In genomic region chr2:170503971-170504819, GRCh38 we compare ENCODE assay signal across 23 cellular contexts.
A peak's percentile ranks its signal among the peaks of the same experiment; 100 is the strongest.
DNase-seq lines count a peak whose midpoint lies in the region; ATAC-seq, FAIRE-seq and TF ChIP-seq lines count a peak whose summit lies in the region.
"Had no signal": no experiment of that assay in that cellular context is flagged by ENCODE, and none has a peak within 500 bp of the region (broad histone marks: within the 10 kb centered on the region; RNA-seq: fewer than 3 reads in every experiment).

No MANE protein-coding gene starts in this region.

- intact Hi-C loops in endothelial cell of umbilical vein (cut with micrococcal nuclease) = loop anchor here (1.0 kb wide), 4 partner anchors 21 to 211 kb away; partner anchors contain the start of gene SP5

- DNase-seq in WTC11 (ENCODE audit: low spot score) = no peak
- DNase-seq in endothelial cell of umbilical vein (ENCODE audit: low read depth, low spot score) = peak; percentile 66
- DNase-seq in mesothelial cell of epicardium (ENCODE audit: low spot score in 2 of 2, unreplicated experiment in 2 of 2) = no peak
- no peak for DNase-seq in NCI-H2029 (lab: John Stamatoyannopoulos, UW)
- no peak for DNase-seq in activated naive CD4-positive, alpha-beta T cell treated with anti-CD3 and anti-CD28 coated beads, Interleukin-2, amount 10 ng/mL, durations not matched to agents 7 days and 5 days
- no peak for DNase-seq in natural killer cell treated with Interleukin-12 subunit alpha and Interleukin-12 subunit beta and Interleukin-15 and Interleukin-18, amount 100 ng/mL, for 72 hours (ENCODE audit: low spot score)
- DNase-seq: activated CD4-positive, CD25-positive, alpha-beta regulatory T cell treated with anti-CD3 and anti-CD28 coated beads, Interleukin-2, amount 50 U/mL, for 72 hours; activated CD8-positive, alpha-beta T cell treated with anti-CD3 and anti-CD28 coated beads, Interleukin-2, amount 10 ng/mL, durations not matched to agents 7 days and 5 days; adrenal gland; foreskin keratinocyte; Kasumi-1; NCI-H1694 treated with DMSO at 0.1 percent for 48 hours; NCI-H226; NCI-H774; Right ventricle myocardium superior; small intestine; SW 1271; uterus had no signal

- H3K4me3 Mint-ChIP-seq in WTC11 (peak overlapping the region; percentile 42), mesothelial cell of epicardium (no peak overlapping the region)
- H3K4me3 Mint-ChIP-seq in activated naive CD4-positive, alpha-beta T cell treated with anti-CD3 and anti-CD28 coated beads, Interleukin-2, amount 10 ng/mL, durations not matched to agents 7 days and 5 days = no peak overlapping the region
- no peak overlapping the region for H3K4me3 Mint-ChIP-seq in natural killer cell treated with Interleukin-12 subunit alpha and Interleukin-12 subunit beta and Interleukin-15 and Interleukin-18, amount 100 ng/mL, for 72 hours
- H3K4me3 Mint-ChIP-seq: activated CD8-positive, alpha-beta T cell treated with anti-CD3 and anti-CD28 coated beads, Interleukin-2, amount 10 ng/mL, durations not matched to agents 7 days and 5 days; stimulated activated memory B cell treated with anti-CD40 and anti-IgM and Interleukin-4, amounts not matched to agents 10 μg/mL and 1 μg/mL and 100 μg/mL, for 72 hours had no signal

- BruUV-seq in endothelial cell of umbilical vein (replicated peaks; lab: Mats Ljungman, UMichigan) = no TSS peak

- H3K27ac Mint-ChIP-seq in WTC11 (peak overlapping the region; percentile 81), mesothelial cell of epicardium (peak overlapping the region; percentile 55)
- H3K27ac Mint-ChIP-seq in activated naive CD4-positive, alpha-beta T cell treated with anti-CD3 and anti-CD28 coated beads, Interleukin-2, amount 10 ng/mL, durations not matched to agents 7 days and 5 days = no peak overlapping the region
- no peak overlapping the region for H3K27ac Mint-ChIP-seq in natural killer cell treated with Interleukin-12 subunit alpha and Interleukin-12 subunit beta and Interleukin-15 and Interleukin-18, amount 100 ng/mL, for 72 hours
- H3K27ac Mint-ChIP-seq: activated CD8-positive, alpha-beta T cell treated with anti-CD3 and anti-CD28 coated beads, Interleukin-2, amount 10 ng/mL, durations not matched to agents 7 days and 5 days; stimulated activated memory B cell treated with anti-CD40 and anti-IgM and Interleukin-4, amounts not matched to agents 10 μg/mL and 1 μg/mL and 100 μg/mL, for 72 hours had no signal

- H3K27ac ChIP-seq in endothelial cell of umbilical vein (ENCODE audit: insufficient read depth, low read depth, low read length) = peak overlapping the region; percentile 100
- H3K27ac ChIP-seq: adrenal gland, C4-2B, foreskin keratinocyte had no signal

- CTCF ChIA-PET in WTC11 (lab: Charles Lee) = no interaction called here
- CTCF ChIA-PET in endothelial cell of umbilical vein (lab: Charles Lee) = no interaction called here
- CTCF ChIA-PET in activated naive CD4-positive, alpha-beta T cell treated with anti-CD3 and anti-CD28 coated beads, Interleukin-2, amount 10 ng/mL, durations not matched to agents 7 days and 5 days (lab: Charles Lee) = no interaction called here

- H3K9me3 ChIP-seq in ES-I3 (ENCODE audit: control insufficient read depth, insufficient read depth, low read length) (no peaks in the 10 kb centered on the region), endothelial cell of umbilical vein (replicated peaks; ENCODE audit: control insufficient read depth, insufficient read depth, low read length) (no peaks in the 10 kb centered on the region)
- H3K9me3 ChIP-seq: adrenal gland, uterus had no signal

- no peaks in the 10 kb centered on the region for H3K36me3 ChIP-seq in ES-I3 (ENCODE audit: insufficient read depth, low read length)
- H3K36me3 ChIP-seq in endothelial cell of umbilical vein (ENCODE audit: control insufficient read depth in 2 of 2, extremely low read depth in 1 of 2, insufficient read depth in 2 of 2, low read length in 2 of 2) = no peaks in the 10 kb centered on the region
- H3K36me3 ChIP-seq: adrenal gland, uterus had no signal

- TF ChIP-seq CTCF in WTC11 (IDR thresholded peaks at IDR 0.05) (no peak), endothelial cell of umbilical vein (IDR thresholded peaks at IDR 0.05; ENCODE audit: extremely low read depth in 1 of 2, insufficient read depth in 1 of 2, low read depth in 1 of 2, low read length in 2 of 2) (no peak), mesothelial cell of epicardium (IDR thresholded peaks at IDR 0.05; ENCODE audit: unreplicated experiment) (no peak)

- FAIRE-seq in endothelial cell of umbilical vein (lab: Jason Lieb, UNC) = peak; percentile 84
- FAIRE-seq: GM19239, small intestine had no signal

- H3K9ac ChIP-seq in ES-I3 (ENCODE audit: low read depth, low read length) = peak overlapping the region; percentile 32; the same call in 1 of the 2 replicates
- H3K9ac ChIP-seq in endothelial cell of umbilical vein (replicated peaks; ENCODE audit: extremely low read depth, insufficient read depth, low read length) = peak overlapping the region; percentile 85

- no peaks in the 10 kb centered on the region for H3K27me3 ChIP-seq in endothelial cell of umbilical vein (ENCODE audit: control insufficient read depth in 2 of 2, insufficient read depth in 2 of 2, low read length in 2 of 2)
- H3K27me3 ChIP-seq: foreskin keratinocyte, uterus had no signal

- no peaks in the 10 kb centered on the region for H4K20me1 ChIP-seq in endothelial cell of umbilical vein (replicated peaks; ENCODE audit: control insufficient read depth, extremely low read depth, insufficient read depth, low read length)

- POLR2A ChIA-PET in WTC11 (lab: Charles Lee) (no interaction called here), endothelial cell of umbilical vein (lab: Charles Lee) (no interaction called here)

- no peaks in the 10 kb centered on the region for H3K9me3 Mint-ChIP-seq in WTC11
- no peaks in the 10 kb centered on the region for H3K9me3 Mint-ChIP-seq in mesothelial cell of epicardium
- no peaks in the 10 kb centered on the region for H3K9me3 Mint-ChIP-seq in activated naive CD4-positive, alpha-beta T cell treated with anti-CD3 and anti-CD28 coated beads, Interleukin-2, amount 10 ng/mL, durations not matched to agents 7 days and 5 days
- H3K9me3 Mint-ChIP-seq in natural killer cell treated with Interleukin-12 subunit alpha and Interleukin-12 subunit beta and Interleukin-15 and Interleukin-18, amount 100 ng/mL, for 72 hours = no peaks in the 10 kb centered on the region
- H3K9me3 Mint-ChIP-seq: stimulated activated memory B cell treated with anti-CD40 and anti-IgM and Interleukin-4, amounts not matched to agents 10 μg/mL and 1 μg/mL and 100 μg/mL, for 72 hours had no signal

- peak overlapping the region; percentile 81 for H2AFZ ChIP-seq in endothelial cell of umbilical vein (ENCODE audit: low read depth, low read length)

- dilution Hi-C loops in endothelial cell of umbilical vein (cut with MboI; ENCODE audit: extremely low pct_ligation_motif_present, low sequenced_read_pairs) = no loop called here

- no peak for TF ChIP-seq POLR2A in endothelial cell of umbilical vein (IDR thresholded peaks at IDR 0.05; ENCODE audit: low read depth, low read length)

- ATAC-seq in WTC11 (0 out of 2 replicates have a peak, but pooled peaks have one; percentile 14), GM19455 (IDR thresholded peaks at IDR 0.05; ENCODE audit: unreplicated experiment) (no peak)
- ATAC-seq in natural killer cell treated with Interleukin-12 subunit alpha and Interleukin-12 subunit beta and Interleukin-15 and Interleukin-18, amount 100 ng/mL, for 72 hours = no peak
- ATAC-seq: activated CD8-positive, alpha-beta T cell treated with anti-CD3 and anti-CD28 coated beads, Interleukin-2, amount 10 ng/mL, durations not matched to agents 7 days and 5 days; foreskin keratinocyte; stimulated activated memory B cell treated with anti-CD40 and anti-IgM and Interleukin-4, amounts not matched to agents 10 μg/mL and 1 μg/mL and 100 μg/mL, for 72 hours had no signal

- H3K4me1 ChIP-seq in ES-I3 (ENCODE audit: insufficient read depth, low read length) (peaks cover 57% of the 10 kb centered on the region), endothelial cell of umbilical vein (ENCODE audit: control insufficient read depth, extremely low read depth, insufficient read depth, low read length) (peaks cover 34% of the 10 kb centered on the region)
- H3K4me1 ChIP-seq: foreskin keratinocyte had no signal

- H3K36me3 Mint-ChIP-seq in WTC11 = no peaks in the 10 kb centered on the region
- no peaks in the 10 kb centered on the region for H3K36me3 Mint-ChIP-seq in mesothelial cell of epicardium
- no peaks in the 10 kb centered on the region for H3K36me3 Mint-ChIP-seq in activated naive CD4-positive, alpha-beta T cell treated with anti-CD3 and anti-CD28 coated beads, Interleukin-2, amount 10 ng/mL, durations not matched to agents 7 days and 5 days
- H3K36me3 Mint-ChIP-seq in natural killer cell treated with Interleukin-12 subunit alpha and Interleukin-12 subunit beta and Interleukin-15 and Interleukin-18, amount 100 ng/mL, for 72 hours = no peaks in the 10 kb centered on the region
- H3K36me3 Mint-ChIP-seq: stimulated activated memory B cell treated with anti-CD40 and anti-IgM and Interleukin-4, amounts not matched to agents 10 μg/mL and 1 μg/mL and 100 μg/mL, for 72 hours had no signal

- peak overlapping the region; percentile 82 for H3K4me2 ChIP-seq in endothelial cell of umbilical vein (ENCODE audit: insufficient read depth, low read length)

- peak overlapping the region in 1 of 3 experiments; percentile 29 for H3K4me3 ChIP-seq in endothelial cell of umbilical vein (replicated peaks in 1 of 3; ENCODE audit: insufficient read depth in 1 of 3, low read depth in 1 of 3, low read length in 3 of 3)
- H3K4me3 ChIP-seq: adrenal gland, uterus had no signal

- H3K79me2 ChIP-seq in endothelial cell of umbilical vein (ENCODE audit: control insufficient read depth, insufficient read depth, low read length) = no peaks in the 10 kb centered on the region

- H3K4me1 Mint-ChIP-seq in WTC11 = peaks cover 81% of the 10 kb centered on the region
- peaks cover 39% of the 10 kb centered on the region for H3K4me1 Mint-ChIP-seq in mesothelial cell of epicardium
- peaks cover 49% of the 10 kb centered on the region for H3K4me1 Mint-ChIP-seq in activated naive CD4-positive, alpha-beta T cell treated with anti-CD3 and anti-CD28 coated beads, Interleukin-2, amount 10 ng/mL, durations not matched to agents 7 days and 5 days
- peaks cover 10 to 15% of the 10 kb centered on the region in 2 donors for H3K4me1 Mint-ChIP-seq in natural killer cell treated with Interleukin-12 subunit alpha and Interleukin-12 subunit beta and Interleukin-15 and Interleukin-18, amount 100 ng/mL, for 72 hours (ENCODE audit: low read depth in 2 of 2)
- H3K4me1 Mint-ChIP-seq: stimulated activated memory B cell treated with anti-CD40 and anti-IgM and Interleukin-4, amounts not matched to agents 10 μg/mL and 1 μg/mL and 100 μg/mL, for 72 hours had no signal

- no peaks in the 10 kb centered on the region for H3K9me1 ChIP-seq in endothelial cell of umbilical vein (replicated peaks; ENCODE audit: control insufficient read depth, extremely low read depth, insufficient read depth, low read length)

- H3K27me3 Mint-ChIP-seq in WTC11 (ENCODE audit: low read depth) = peaks cover 28% of the 10 kb centered on the region
- peaks cover 49% of the 10 kb centered on the region for H3K27me3 Mint-ChIP-seq in mesothelial cell of epicardium (ENCODE audit: low read depth)
- peaks cover 53% of the 10 kb centered on the region for H3K27me3 Mint-ChIP-seq in activated naive CD4-positive, alpha-beta T cell treated with anti-CD3 and anti-CD28 coated beads, Interleukin-2, amount 10 ng/mL, durations not matched to agents 7 days and 5 days
- H3K27me3 Mint-ChIP-seq in natural killer cell treated with Interleukin-12 subunit alpha and Interleukin-12 subunit beta and Interleukin-15 and Interleukin-18, amount 100 ng/mL, for 72 hours = peaks cover 24 to 33% of the 10 kb centered on the region in 2 donors

Comparison
In these comparisons a context has a peak if more than half of its experiments do, and no peak if none do; other contexts are left out.
1. H3K27ac Mint-ChIP-seq: peak in WTC11 (single experiment) and mesothelial cell of epicardium (single experiment); none in activated naive CD4-positive, alpha-beta T cell treated with anti-CD3 and anti-CD28 coated beads, Interleukin-2, amount 10 ng/mL, durations not matched to agents 7 days and 5 days (single experiment) and natural killer cell treated with Interleukin-12 subunit alpha and Interleukin-12 subunit beta and Interleukin-15 and Interleukin-18, amount 100 ng/mL, for 72 hours (0 of 2).